Comparison of ENCODE assay signal across 23 cellular contexts in the genomic region with DNA sequence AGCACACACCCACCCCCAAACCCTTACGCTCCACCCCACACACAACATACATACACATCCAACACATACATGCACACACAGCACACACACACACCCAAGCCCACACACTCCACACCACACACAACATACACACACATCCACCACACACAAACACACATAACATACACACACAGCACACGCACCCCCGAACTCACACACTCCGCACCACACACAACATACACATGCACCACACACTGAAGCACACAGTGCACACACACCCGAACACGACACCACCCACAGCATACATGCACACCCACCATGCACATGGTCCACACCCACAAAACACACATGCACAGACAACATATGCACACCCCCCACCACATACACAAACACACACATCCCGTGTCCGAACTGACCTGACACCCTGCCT. TPM values are rescaled to one million over a fixed set of nuclear protein-coding genes. Genes with fewer than 3 reads are reported as not detected.
DNase-seq lines count a peak whose midpoint lies in the region; ATAC-seq, FAIRE-seq and TF ChIP-seq lines count a peak whose summit lies in the region.
"Had no signal": no experiment of that assay in that cellular context is flagged by ENCODE, and none has a peak within 500 bp of the region (broad histone marks: within the 10 kb centered on the region; RNA-seq: fewer than 3 reads in every experiment).

No MANE protein-coding gene starts in this region.

- H3K4me2 ChIP-seq in GM12878 (ENCODE audit: control insufficient read depth, insufficient read depth), result no peak overlapping the region
- H3K4me2 ChIP-seq in neuronal stem cell (ENCODE audit: insufficient read depth, low read length, poor library complexity, severe bottlenecking), result no peak overlapping the region
- H3K4me2 ChIP-seq: BLaER1, KMS-11, PC-9 had no signal

- no peaks in the 10 kb centered on the region for H3K79me2 ChIP-seq in GM12878 (ENCODE audit: control insufficient read depth, insufficient read depth, low read length)

- H2BK5ac ChIP-seq in neuronal stem cell (ENCODE audit: low read length), result peak overlapping the region; percentile 35

- H3K36me3 Mint-ChIP-seq in activated T-cell treated with anti-CD3 and anti-CD28 coated beads, Interleukin-2, amount 50 U/mL, for 24 hours (ENCODE audit: low read depth), result no peaks in the 10 kb centered on the region
- H3K36me3 Mint-ChIP-seq in CD8-positive, alpha-beta T cell, result no peaks in the 10 kb centered on the region
- H3K36me3 Mint-ChIP-seq: CD8-positive, alpha-beta memory T cell had no signal

- POLR2A ChIA-PET in GM12878 (lab: Charles Lee), result no interaction called here
- POLR2A ChIA-PET in CD8-positive, alpha-beta T cell (lab: Charles Lee), result no interaction called here

- H2AFZ ChIP-seq in GM12878 (ENCODE audit: control insufficient read depth, low read depth, low read length) (no peak overlapping the region), neuronal stem cell (ENCODE audit: low read length) (no peak overlapping the region)
- H2AFZ ChIP-seq: PC-9 had no signal

- in situ Hi-C loops in GM12878 (cut with MboI), result no loop called here

- H3K27me3 ChIP-seq in GM12878 (replicated peaks in 1 of 2; ENCODE audit: control insufficient read depth in 2 of 2, insufficient read depth in 2 of 2, low read length in 1 of 2), result no peaks in the 10 kb centered on the region; a peak in 1 of 4 replicates
- no peaks in the 10 kb centered on the region for H3K27me3 ChIP-seq in neuronal stem cell (ENCODE audit: control insufficient read depth in 3 of 3, insufficient read depth in 3 of 3, low read depth in 1 of 3, low read length in 3 of 3)
- H3K27me3 ChIP-seq in CD8-positive, alpha-beta T cell (ENCODE audit: insufficient read depth, low read length), result peaks cover 17% of the 10 kb centered on the region
- H3K27me3 ChIP-seq: BLaER1 had no signal

- SMC1A ChIA-PET in GM12878 (lab: Charles Lee; ENCODE audit: uncharacterized antibody, unreplicated experiment), result no interaction called here

- H3K4me3 ChIP-seq in GM12878 (no peak overlapping the region), neuronal stem cell (ENCODE audit: low read length in 2 of 2) (peak overlapping the region in 1 of 2 donors; percentile 66)
- H3K4me3 ChIP-seq in CD8-positive, alpha-beta T cell (ENCODE audit: low read depth, low read length), result no peak overlapping the region
- H3K4me3 ChIP-seq: BLaER1, PC-9, SK-N-MC had no signal

- TF ChIP-seq POLR2A in GM12891 (IDR thresholded peaks at IDR 0.05; ENCODE audit: low read depth, low read length), result no peak
- peak; percentile 66 for TF ChIP-seq POLR2A in GM12878 (IDR thresholded peaks at IDR 0.05; ENCODE audit: low read depth, low read length)

- H2BK15ac ChIP-seq in neuronal stem cell (ENCODE audit: low read length), result peak overlapping the region; percentile 5

- H3K4ac ChIP-seq in neuronal stem cell (ENCODE audit: low read length), result peak overlapping the region; percentile 89

- intact Hi-C loops in GM12878 (cut with micrococcal nuclease; ENCODE audit: unreplicated experiment), result no loop called here
- intact Hi-C loops in CD8-positive, alpha-beta T cell (cut with DNase I, micrococcal nuclease), result no loop called here

- BruUV-seq in GM12878 (replicated peaks; lab: Mats Ljungman, UMichigan), result no TSS peak

- no peaks in the 10 kb centered on the region for H3K9me3 Mint-ChIP-seq in activated T-cell treated with anti-CD3 and anti-CD28 coated beads, Interleukin-2, amount 50 U/mL, for 24 hours
- no peaks in the 10 kb centered on the region for H3K9me3 Mint-ChIP-seq in CD8-positive, alpha-beta T cell
- H3K9me3 Mint-ChIP-seq: CD8-positive, alpha-beta memory T cell had no signal

- H3K9me3 ChIP-seq in GM12878 (replicated peaks; ENCODE audit: control insufficient read depth, insufficient read depth, low read length) (no peaks in the 10 kb centered on the region), neuronal stem cell (replicated peaks in 1 of 2; ENCODE audit: control insufficient read depth in 2 of 2, insufficient read depth in 1 of 2, low read depth in 1 of 2, low read length in 2 of 2) (peaks cover 5 to 10% of the 10 kb centered on the region in 2 donors)
- H3K9me3 ChIP-seq in CD8-positive, alpha-beta T cell (ENCODE audit: low read length), result no peaks in the 10 kb centered on the region

- RAD21 ChIA-PET in GM12878 (lab: Charles Lee; ENCODE audit: unreplicated experiment), result no interaction called here

- H3K79me1 ChIP-seq in neuronal stem cell (ENCODE audit: low read depth, low read length), result peaks cover 10% of the 10 kb centered on the region

- FAIRE-seq in GM12891 (lab: Jason Lieb, UNC) (peak; percentile 81), GM12878 (lab: Jason Lieb, UNC) (no peak)

- H4K91ac ChIP-seq in neuronal stem cell (ENCODE audit: low read depth, low read length, poor library complexity), result peak overlapping the region; percentile 79

- TF ChIP-seq CTCF in GM12878 (IDR thresholded peaks at IDR 0.05 in 2 of 3, conservative IDR thresholded peaks at IDR 0.05 in 1 of 3; ENCODE audit: control insufficient read depth in 2 of 3, extremely low read depth in 1 of 3, insufficient read depth in 1 of 3, low read depth in 3 of 3, low read length in 3 of 3), result no peak
- no peak for TF ChIP-seq CTCF in CD8-positive, alpha-beta T cell (IDR thresholded peaks at IDR 0.05)

- H3K23ac ChIP-seq in neuronal stem cell (ENCODE audit: low read depth, low read length, poor library complexity), result peak overlapping the region; percentile 90

- H3K4me1 ChIP-seq in GM12878 (ENCODE audit: control insufficient read depth, insufficient read depth, low read length), result no peaks in the 10 kb centered on the region
- peaks cover 0 to 7% of the 10 kb centered on the region in 2 donors for H3K4me1 ChIP-seq in neuronal stem cell (ENCODE audit: control insufficient read depth in 2 of 2, insufficient read depth in 1 of 2, low read depth in 1 of 2, low read length in 2 of 2)
- H3K4me1 ChIP-seq in CD8-positive, alpha-beta T cell (ENCODE audit: insufficient read depth, low read length), result no peaks in the 10 kb centered on the region

- H3K27ac ChIP-seq in GM12878 (ENCODE audit: control insufficient read depth, insufficient read depth), result no peak overlapping the region
- H3K27ac ChIP-seq in neuronal stem cell (replicated peaks; ENCODE audit: low read length), result no peak overlapping the region
- H3K27ac ChIP-seq in CD8-positive, alpha-beta T cell (ENCODE audit: low read depth, low read length), result no peak overlapping the region
- H3K27ac ChIP-seq: BLaER1, HL-60, KMS-11, PC-9, SK-N-MC had no signal

- WGBS in GM12878 (ENCODE audit: insufficient coverage, insufficient replicate concordance, low lambda C conversion rate, missing lambda C conversion rate), result 81% methylated on average over 8 of the region's 8 CpGs
- WGBS in neuronal stem cell (ENCODE audit: extremely low coverage in 2 of 2, insufficient read length in 2 of 2, insufficient replicate concordance in 1 of 2), 2 donors, result 100% methylated on average over 1 to 4 of the region's 8 CpGs

- H3K27me3 Mint-ChIP-seq in activated T-cell treated with anti-CD3 and anti-CD28 coated beads, Interleukin-2, amount 50 U/mL, for 24 hours, result peaks cover 31% of the 10 kb centered on the region
- H3K27me3 Mint-ChIP-seq in CD8-positive, alpha-beta T cell (ENCODE audit: low read depth), result peaks cover 27% of the 10 kb centered on the region

- peak overlapping the region; percentile 99 for H3K14ac ChIP-seq in neuronal stem cell (ENCODE audit: low read length)

- H3K4me1 Mint-ChIP-seq in activated T-cell treated with anti-CD3 and anti-CD28 coated beads, Interleukin-2, amount 50 U/mL, for 24 hours (ENCODE audit: low read depth), result peaks cover 5% of the 10 kb centered on the region
- no peaks in the 10 kb centered on the region for H3K4me1 Mint-ChIP-seq in CD8-positive, alpha-beta T cell (ENCODE audit: low read depth)
- H3K4me1 Mint-ChIP-seq: CD8-positive, alpha-beta memory T cell had no signal

- ATAC-seq in GM12878 (no peak), HG03460 (IDR thresholded peaks at IDR 0.05; ENCODE audit: unreplicated experiment) (no peak), HG02571 (IDR thresholded peaks at IDR 0.05; ENCODE audit: unreplicated experiment) (no peak)
- no peak for ATAC-seq in CD8-positive, alpha-beta T cell

- H3K18ac ChIP-seq in neuronal stem cell (ENCODE audit: low read length), result peak overlapping the region; percentile 74

- no peak for TF ChIP-seq EP300 in GM12878 (IDR thresholded peaks at IDR 0.05; ENCODE audit: borderline replicate concordance in 1 of 2, control insufficient read depth in 1 of 2, low read depth in 2 of 2, low read length in 2 of 2)

- peak overlapping the region; percentile 1 for H3K27ac Mint-ChIP-seq in activated T-cell treated with anti-CD3 and anti-CD28 coated beads, Interleukin-2, amount 50 U/mL, for 24 hours
- no peak overlapping the region for H3K27ac Mint-ChIP-seq in CD8-positive, alpha-beta T cell
- H3K27ac Mint-ChIP-seq: CD8-positive, alpha-beta memory T cell had no signal

- no peak overlapping the region for H2BK120ac ChIP-seq in neuronal stem cell (ENCODE audit: low read depth, low read length)

- H3K9ac ChIP-seq in GM12878 (ENCODE audit: control insufficient read depth, insufficient read depth, low read length) (no peak overlapping the region), neuronal stem cell (ENCODE audit: low read depth, low read length, poor library complexity) (peak overlapping the region; percentile 70)
- H3K9ac ChIP-seq: BLaER1, KMS-11 had no signal

- H2AK5ac ChIP-seq in neuronal stem cell (ENCODE audit: low read depth, low read length), result peak overlapping the region; percentile 70

- CTCF ChIA-PET in GM12878 (lab: Yijun Ruan, JAX), result no interaction called here
- CTCF ChIA-PET in CD8-positive, alpha-beta T cell (lab: Charles Lee), result interaction anchor here (1.3 kb wide), 1 partner anchor 19 kb away, joined by 5 read pairs; no protein-coding TSS in a partner anchor

- H4K20me1 ChIP-seq in GM12878 (ENCODE audit: control insufficient read depth, insufficient read depth), result no peaks in the 10 kb centered on the region

- peak overlapping the region; percentile 86 for H4K8ac ChIP-seq in neuronal stem cell (ENCODE audit: low read depth, low read length)

- H3K4me3 Mint-ChIP-seq in activated T-cell treated with anti-CD3 and anti-CD28 coated beads, Interleukin-2, amount 50 U/mL, for 24 hours, result no peak overlapping the region
- H3K4me3 Mint-ChIP-seq in CD8-positive, alpha-beta T cell, result no peak overlapping the region

- H2BK12ac ChIP-seq in neuronal stem cell (ENCODE audit: low read length), result peak overlapping the region; percentile 7

- DNase-seq in activated T-cell treated with anti-CD3 and anti-CD28 coated beads, Interleukin-2, amount 50 U/mL, for 24 hours, result no peak
- no peak for DNase-seq in activated T-cell treated with anti-CD3 and anti-CD28 coated beads, Interleukin-2, amount 50 U/mL, for 1 hour
- DNase-seq in GM12891 (ENCODE audit: insufficient read length, low spot score) (no peak), GM12878 (ENCODE audit: low read depth, low spot score) (no peak), neuronal stem cell (ENCODE audit: low spot score) (no peak)
- DNase-seq in CD8-positive, alpha-beta T cell, result no peak
- DNase-seq: CD8-positive, alpha-beta memory T cell; H7; NCI-H1092; NCI-H146; NCI-H2081 treated with DMSO at 0.1 percent for 48 hours; NCI-H510A treated with DMSO at 0.1 percent for 48 hours; NCI-H82; PC-9 had no signal

- no peak for TF ChIP-seq RAD21 in GM12878 (IDR thresholded peaks at IDR 0.05; ENCODE audit: insufficient read depth, low read depth, low read length)

- H3K36me3 ChIP-seq in GM12878 (ENCODE audit: control insufficient read depth in 2 of 2, insufficient read depth in 2 of 2, low read length in 1 of 2) (no peaks in the 10 kb centered on the region), neuronal stem cell (replicated peaks in 1 of 2; ENCODE audit: control insufficient read depth in 2 of 2, insufficient read depth in 2 of 2, low read length in 2 of 2) (no peaks in the 10 kb centered on the region)
- H3K36me3 ChIP-seq in CD8-positive, alpha-beta T cell (ENCODE audit: insufficient read depth, low read length), result no peaks in the 10 kb centered on the region

RNA-seq across cellular contexts. Expression of a gene that starts 2.0 kb away (rescaled TPM):
- not detected for polyA plus RNA-seq in GM12891 (2012; ENCODE audit: low read depth, missing spikeins)
- not detected in 2 replicates for total RNA-seq in GM12878 (2013; cell fraction: nucleolus; rRNA removed)
- not detected in 2 replicates for total RNA-seq in GM12878 (2014; rRNA removed)
- not detected in 2 replicates for total RNA-seq in GM12878 (2014; rRNA removed; fragmentation: Illumina TruSeq; extraction: Trizol)
- total RNA-seq in GM12878 (2021), result not detected in 2 replicates
- polyA plus RNA-seq in GM12878 (2011; ENCODE audit: low read depth), result not detected
- polyA plus RNA-seq in GM12878 (2011; rRNA removed), result not detected in 2 replicates
- polyA plus RNA-seq in GM12878 (2011; cell fraction: cytosol; rRNA removed), result not detected in 2 replicates
- polyA plus RNA-seq in GM12878 (2011; cell fraction: nucleus; rRNA removed), result not detected in 2 replicates
- polyA plus RNA-seq in GM12878 (2012), result 0.32 and 0.42 TPM in 2 replicates
- polyA plus RNA-seq in GM12878 (2014; fragmentation: Illumina TruSeq; extraction: Trizol), result not detected in 2 replicates
- not detected for polyA plus RNA-seq in GM12878 (2014; fragmentation: Nextera tagmentation; extraction: Ambion mirVana)
- not detected in 2 replicates for polyA plus RNA-seq in GM12878 (2014; rRNA removed)
- under 1 TPM in 1 of 2 experiments, not detected in 1; 0.25 TPM for polyA plus RNA-seq in GM12878 (2016; fragmentation: Nextera tagmentation; extraction: Ambion mirVana)
- polyA minus RNA-seq in GM12878 (2011; rRNA and poly(A)+ RNA removed), result not detected in 2 replicates
- not detected in 2 replicates for polyA minus RNA-seq in GM12878 (2011; cell fraction: cytosol; rRNA and poly(A)+ RNA removed)
- not detected in 2 replicates for polyA minus RNA-seq in GM12878 (2011; cell fraction: nucleus; rRNA and poly(A)+ RNA removed)
- polyA plus RNA-seq in neuronal stem cell (2013, experiment 1 of 2), result 0.52 TPM
- polyA plus RNA-seq in neuronal stem cell (2013, experiment 2 of 2), result 0.43 TPM
- total RNA-seq in CD8-positive, alpha-beta T cell, result not detected
- total RNA-seq: A172; CD8-positive, alpha-beta memory T cell; Daoy; H7; M059J; PC-9 had no signal
- polyA plus RNA-seq: CD8-positive, alpha-beta memory T cell had no signal

RNA-seq across cellular contexts. Expression of a gene that starts 8.7 kb away (rescaled TPM):
- polyA plus RNA-seq in GM12891 (2012; ENCODE audit: low read depth, missing spikeins), result 15.4 TPM
- 13.0 and 16.8 TPM in 2 replicates for total RNA-seq in GM12878 (2013; cell fraction: nucleolus; rRNA removed)
- total RNA-seq in GM12878 (2014; rRNA removed) (35.3 and 35.4 TPM in 2 replicates), GM12878 (2014; rRNA removed; fragmentation: Illumina TruSeq; extraction: Trizol) (19.2 and 21.4 TPM in 2 replicates), GM12878 (2021) (34.9 and 36.9 TPM in 2 replicates)
- polyA plus RNA-seq in GM12878 (2011; ENCODE audit: low read depth), result 4.4 TPM
- polyA plus RNA-seq in GM12878 (2011; rRNA removed) (9.9 and 13.6 TPM in 2 replicates), GM12878 (2014; fragmentation: Illumina TruSeq; extraction: Trizol) (2.2 and 7.0 TPM in 2 replicates), GM12878 (2014; fragmentation: Nextera tagmentation; extraction: Ambion mirVana) (10 to 100 TPM in 1 of 2 experiments, 1 to 10 TPM in 1; 1.8 to 11.2 TPM), GM12878 (2014; rRNA removed) (41.7 and 50.2 TPM in 2 replicates), GM12878 (2016; fragmentation: Nextera tagmentation; extraction: Ambion mirVana) (10 to 100 TPM; 29.7 to 33.3 TPM)
- polyA plus RNA-seq in GM12878 (2011; cell fraction: cytosol; rRNA removed), result 17.9 and 36.0 TPM in 2 replicates
- 21.8 and 26.3 TPM in 2 replicates for polyA plus RNA-seq in GM12878 (2011; cell fraction: nucleus; rRNA removed)
- 17.7 and 20.3 TPM in 2 replicates for polyA plus RNA-seq in GM12878 (2012)
- 1.9 and 5.5 TPM in 2 replicates for polyA minus RNA-seq in GM12878 (2011; rRNA and poly(A)+ RNA removed)
- polyA minus RNA-seq in GM12878 (2011; cell fraction: cytosol; rRNA and poly(A)+ RNA removed), result 1.5 and 2.1 TPM in 2 replicates
- polyA minus RNA-seq in GM12878 (2011; cell fraction: nucleus; rRNA and poly(A)+ RNA removed), result 13.3 and 23.6 TPM in 2 replicates
- polyA plus RNA-seq in neuronal stem cell (2013, experiment 1 of 2), result 16.2 TPM
- 16.5 TPM for polyA plus RNA-seq in neuronal stem cell (2013, experiment 2 of 2)
- total RNA-seq in CD8-positive, alpha-beta T cell, result 1 to 10 TPM; 7.9 to 10.0 TPM

RNA-seq across cellular contexts. Expression of a gene that starts 12.5 kb away (rescaled TPM):
- not detected for polyA plus RNA-seq in GM12891 (2012; ENCODE audit: low read depth, missing spikeins)
- not detected in 2 replicates for total RNA-seq in GM12878 (2013; cell fraction: nucleolus; rRNA removed)
- total RNA-seq in GM12878 (2014; rRNA removed) (not detected in 2 replicates), GM12878 (2014; rRNA removed; fragmentation: Illumina TruSeq; extraction: Trizol) (not detected in 2 replicates), GM12878 (2021) (not detected in 2 replicates)
- polyA plus RNA-seq in GM12878 (2011; ENCODE audit: low read depth), result not detected
- polyA plus RNA-seq in GM12878 (2011; rRNA removed) (0.07 TPM in 1 of 2 replicates, not detected in the other), GM12878 (2014; fragmentation: Illumina TruSeq; extraction: Trizol) (not detected in 2 replicates), GM12878 (2014; fragmentation: Nextera tagmentation; extraction: Ambion mirVana) (not detected), GM12878 (2014; rRNA removed) (not detected in 2 replicates), GM12878 (2016; fragmentation: Nextera tagmentation; extraction: Ambion mirVana) (not detected)
- 0.07 TPM in 1 of 2 replicates, not detected in the other for polyA plus RNA-seq in GM12878 (2011; cell fraction: cytosol; rRNA removed)
- polyA plus RNA-seq in GM12878 (2011; cell fraction: nucleus; rRNA removed), result 0.44 and 0.87 TPM in 2 replicates
- polyA plus RNA-seq in GM12878 (2012), result not detected in 2 replicates
- polyA minus RNA-seq in GM12878 (2011; rRNA and poly(A)+ RNA removed), result not detected in 2 replicates
- polyA minus RNA-seq in GM12878 (2011; cell fraction: cytosol; rRNA and poly(A)+ RNA removed), result not detected in 2 replicates
- not detected in 2 replicates for polyA minus RNA-seq in GM12878 (2011; cell fraction: nucleus; rRNA and poly(A)+ RNA removed)
- 9.4 TPM for polyA plus RNA-seq in neuronal stem cell (2013, experiment 1 of 2)
- polyA plus RNA-seq in neuronal stem cell (2013, experiment 2 of 2), result 11.0 TPM
- total RNA-seq in CD8-positive, alpha-beta T cell, result 1 to 10 TPM; 1.2 to 1.4 TPM
- total RNA-seq: A172, Daoy, H7, M059J, PC-9 had no signal

RNA-seq across cellular contexts. Expression of a gene that starts 24.0 kb away (rescaled TPM):
- 71.8 TPM for polyA plus RNA-seq in GM12891 (2012; ENCODE audit: low read depth, missing spikeins)
- total RNA-seq in GM12878 (2013; cell fraction: nucleolus; rRNA removed), result 7.9 and 8.3 TPM in 2 replicates
- 63.5 and 71.4 TPM in 2 replicates for total RNA-seq in GM12878 (2014; rRNA removed)
- 48.0 and 50.8 TPM in 2 replicates for total RNA-seq in GM12878 (2014; rRNA removed; fragmentation: Illumina TruSeq; extraction: Trizol)
- 73.2 and 77.8 TPM in 2 replicates for total RNA-seq in GM12878 (2021)
- 52.7 TPM for polyA plus RNA-seq in GM12878 (2011; ENCODE audit: low read depth)
- 21.0 and 32.7 TPM in 2 replicates for polyA plus RNA-seq in GM12878 (2011; rRNA removed)
- 49.9 and 52.1 TPM in 2 replicates for polyA plus RNA-seq in GM12878 (2011; cell fraction: cytosol; rRNA removed)
- polyA plus RNA-seq in GM12878 (2011; cell fraction: nucleus; rRNA removed), result 45.0 and 46.7 TPM in 2 replicates
- 60.0 and 70.1 TPM in 2 replicates for polyA plus RNA-seq in GM12878 (2012)
- 35.6 and 57.1 TPM in 2 replicates for polyA plus RNA-seq in GM12878 (2014; fragmentation: Illumina TruSeq; extraction: Trizol)
- polyA plus RNA-seq in GM12878 (2014; fragmentation: Nextera tagmentation; extraction: Ambion mirVana), result 10 to 100 TPM; 55.3 to 67.7 TPM
- 51.9 and 52.6 TPM in 2 replicates for polyA plus RNA-seq in GM12878 (2014; rRNA removed)
- 100 to 1,000 TPM; 162 to 164 TPM for polyA plus RNA-seq in GM12878 (2016; fragmentation: Nextera tagmentation; extraction: Ambion mirVana)
- 14.8 and 20.7 TPM in 2 replicates for polyA minus RNA-seq in GM12878 (2011; rRNA and poly(A)+ RNA removed)
- polyA minus RNA-seq in GM12878 (2011; cell fraction: cytosol; rRNA and poly(A)+ RNA removed), result 15.1 and 18.8 TPM in 2 replicates
- 4.5 and 5.1 TPM in 2 replicates for polyA minus RNA-seq in GM12878 (2011; cell fraction: nucleus; rRNA and poly(A)+ RNA removed)
- 61.5 TPM for polyA plus RNA-seq in neuronal stem cell (2013, experiment 1 of 2)
- polyA plus RNA-seq in neuronal stem cell (2013, experiment 2 of 2), result 63.2 TPM
- 1 to 10 TPM; 7.9 to 8.5 TPM for total RNA-seq in CD8-positive, alpha-beta T cell

RNA-seq across cellular contexts. Expression of a gene that starts 29.9 kb away (rescaled TPM):
- 5.3 TPM for polyA plus RNA-seq in GM12891 (2012; ENCODE audit: low read depth, missing spikeins)
- 12.1 and 14.7 TPM in 2 replicates for total RNA-seq in GM12878 (2013; cell fraction: nucleolus; rRNA removed)
- total RNA-seq in GM12878 (2014; rRNA removed) (11.7 and 13.8 TPM in 2 replicates), GM12878 (2014; rRNA removed; fragmentation: Illumina TruSeq; extraction: Trizol) (5.5 and 7.2 TPM in 2 replicates), GM12878 (2021) (14.4 and 16.1 TPM in 2 replicates)
- polyA plus RNA-seq in GM12878 (2011; ENCODE audit: low read depth), result 2.5 TPM
- polyA plus RNA-seq in GM12878 (2011; rRNA removed) (4.3 and 4.7 TPM in 2 replicates), GM12878 (2014; fragmentation: Illumina TruSeq; extraction: Trizol) (2.2 and 4.1 TPM in 2 replicates), GM12878 (2014; fragmentation: Nextera tagmentation; extraction: Ambion mirVana) (1 to 10 TPM; 1.2 to 4.9 TPM), GM12878 (2014; rRNA removed) (15.1 and 16.1 TPM in 2 replicates), GM12878 (2016; fragmentation: Nextera tagmentation; extraction: Ambion mirVana) (10 to 100 TPM; 20.5 to 22.2 TPM)
- polyA plus RNA-seq in GM12878 (2011; cell fraction: cytosol; rRNA removed), result 6.5 and 7.6 TPM in 2 replicates
- polyA plus RNA-seq in GM12878 (2011; cell fraction: nucleus; rRNA removed), result 9.9 and 13.2 TPM in 2 replicates
- 7.4 and 8.3 TPM in 2 replicates for polyA plus RNA-seq in GM12878 (2012)
- 3.2 and 9.8 TPM in 2 replicates for polyA minus RNA-seq in GM12878 (2011; rRNA and poly(A)+ RNA removed)
- polyA minus RNA-seq in GM12878 (2011; cell fraction: cytosol; rRNA and poly(A)+ RNA removed), result 2.8 and 3.9 TPM in 2 replicates
- 5.4 and 5.7 TPM in 2 replicates for polyA minus RNA-seq in GM12878 (2011; cell fraction: nucleus; rRNA and poly(A)+ RNA removed)
- polyA plus RNA-seq in neuronal stem cell (2013, experiment 1 of 2), result 6.1 TPM
- 5.9 TPM for polyA plus RNA-seq in neuronal stem cell (2013, experiment 2 of 2)
- total RNA-seq in CD8-positive, alpha-beta T cell, result 1 to 10 TPM; 2.4 to 3.5 TPM
